11 cellular contexts compared by ENCODE assay signal in genomic region chr2:75424936-75425619, GRCh38.
DNase-seq lines count a peak whose midpoint lies in the region; ATAC-seq, FAIRE-seq and TF ChIP-seq lines count a peak whose summit lies in the region.
"Had no signal": no experiment of that assay in that cellular context is flagged by ENCODE, and none has a peak within 500 bp of the region (broad histone marks: within the 10 kb centered on the region; RNA-seq: fewer than 3 reads in every experiment).

No MANE protein-coding gene starts in this region.

- TF ChIP-seq CTCF in astrocyte (IDR thresholded peaks at IDR 0.05; ENCODE audit: insufficient read depth, low read depth, low read length) (no peak), lung (IDR thresholded peaks at IDR 0.05; ENCODE audit: control extremely low read depth, extremely low read depth) (no peak), esophagus muscularis mucosa (IDR thresholded peaks at IDR 0.05) (no peak)

- H3K27me3 ChIP-seq in astrocyte (ENCODE audit: insufficient read depth, low read length) (no peaks in the 10 kb centered on the region), lung (ENCODE audit: control insufficient read depth, insufficient read depth) (no peaks in the 10 kb centered on the region), esophagus muscularis mucosa (no peaks in the 10 kb centered on the region)

- H3K9me3 Mint-ChIP-seq in astrocyte (ENCODE audit: unreplicated experiment): no peaks in the 10 kb centered on the region
- H3K9me3 Mint-ChIP-seq: activated T-cell treated with anti-CD3 and anti-CD28 coated beads, Interleukin-2, amount 50 U/mL, for 24 hours had no signal

- H3K4me3 Mint-ChIP-seq in astrocyte (ENCODE audit: unreplicated experiment): no peak overlapping the region
- H3K4me3 Mint-ChIP-seq: activated T-cell treated with anti-CD3 and anti-CD28 coated beads, Interleukin-2, amount 50 U/mL, for 24 hours had no signal

- no peak overlapping the region for H3K4me2 ChIP-seq in astrocyte (ENCODE audit: low read length)

- H2AFZ ChIP-seq in astrocyte (ENCODE audit: low read depth, low read length): no peak overlapping the region

- TF ChIP-seq POLR2A in esophagus muscularis mucosa (IDR thresholded peaks at IDR 0.05; ENCODE audit: low read depth): no peak

- no peak overlapping the region for H3K27ac ChIP-seq in astrocyte (ENCODE audit: low read depth, low read length)
- no peak overlapping the region for H3K27ac ChIP-seq in lung (ENCODE audit: low read depth in 1 of 2, low read length in 1 of 2)
- no peak overlapping the region for H3K27ac ChIP-seq in esophagus muscularis mucosa (replicated peaks in 1 of 4)

- FAIRE-seq in astrocyte (lab: Jason Lieb, UNC): no peak

- peak; percentile 23 for ATAC-seq in lung (ENCODE audit: insufficient read depth, low FRiP score)
- no peak for ATAC-seq in left lobe of liver

- no peak overlapping the region for H3K9ac ChIP-seq in astrocyte (ENCODE audit: low read length)

- peaks cover 4% of the 10 kb centered on the region for H3K27me3 Mint-ChIP-seq in astrocyte (ENCODE audit: low read depth, unreplicated experiment)

- no peaks in the 10 kb centered on the region for H4K20me1 ChIP-seq in astrocyte (ENCODE audit: insufficient read depth, low read length)

- H3K9me3 ChIP-seq in astrocyte (ENCODE audit: insufficient read depth, low read depth, low read length) (no peaks in the 10 kb centered on the region), lung (ENCODE audit: control insufficient read depth in 2 of 2, insufficient read depth in 1 of 2, low read length in 1 of 2) (peaks cover 0 to 3% of the 10 kb centered on the region in 2 donors), esophagus muscularis mucosa (no peaks in the 10 kb centered on the region)

- no peak for TF ChIP-seq EP300 in esophagus muscularis mucosa (IDR thresholded peaks at IDR 0.05)

- H3K4me1 Mint-ChIP-seq in astrocyte (ENCODE audit: low read depth, unreplicated experiment): peaks cover 11% of the 10 kb centered on the region

- DNase-seq in Daoy (ENCODE audit: low read depth) (peak; percentile 33), HS-5 (ENCODE audit: low read depth) (peak; percentile 16), astrocyte (ENCODE audit: low read depth) (peak; percentile 8), lung (ENCODE audit: low spot score) (peak; percentile 32), mucosa of gallbladder (ENCODE audit: low spot score) (no peak), esophagus muscularis mucosa (ENCODE audit: extremely low spot score) (no peak), left lobe of liver (ENCODE audit: low spot score) (no peak)
- DNase-seq in activated CD4-positive, alpha-beta T cell treated with anti-CD3 and anti-CD28 coated beads, Interleukin-2, amount 50 U/mL, for 48 hours: no peak
- DNase-seq: activated T-cell treated with anti-CD3 and anti-CD28 coated beads, Interleukin-2, amount 50 U/mL, for 24 hours; NCI-H187 treated with DMSO at 0.1 percent for 48 hours; stimulated activated CD4-positive, alpha-beta T cell treated with anti-CD3 and anti-CD28 coated beads, Interleukin-15, amount 100 ng/mL, for 24 hours had no signal

- H3K79me2 ChIP-seq in astrocyte (ENCODE audit: insufficient read depth, low read length): no peaks in the 10 kb centered on the region

- 62 to 79% methylated on average over 4 of the region's 4 CpGs for WGBS in lung, 2 donors
- 63% methylated on average over 3 of the region's 4 CpGs for WGBS in esophagus muscularis mucosa

- H3K27ac Mint-ChIP-seq in astrocyte (ENCODE audit: unreplicated experiment): no peak overlapping the region
- H3K27ac Mint-ChIP-seq: activated T-cell treated with anti-CD3 and anti-CD28 coated beads, Interleukin-2, amount 50 U/mL, for 24 hours had no signal

- no peaks in the 10 kb centered on the region for H3K36me3 Mint-ChIP-seq in astrocyte (ENCODE audit: low read depth, unreplicated experiment)

- H3K4me1 ChIP-seq in astrocyte (ENCODE audit: insufficient read depth, low read length) (no peaks in the 10 kb centered on the region), lung (ENCODE audit: control insufficient read depth in 2 of 2, insufficient read depth in 2 of 2, low read length in 2 of 2) (peaks cover 0 to 2% of the 10 kb centered on the region in 2 donors), esophagus muscularis mucosa (no peaks in the 10 kb centered on the region)

- no peaks in the 10 kb centered on the region for H3K36me3 ChIP-seq in astrocyte (ENCODE audit: insufficient read depth, low read length)
- no peaks in the 10 kb centered on the region for H3K36me3 ChIP-seq in lung (ENCODE audit: control insufficient read depth in 2 of 2, insufficient read depth in 2 of 2, low read length in 2 of 2)
- no peaks in the 10 kb centered on the region for H3K36me3 ChIP-seq in esophagus muscularis mucosa

- intact Hi-C loops in esophagus muscularis mucosa (cut with DNase I): no loop called here

- H3K4me3 ChIP-seq in astrocyte (ENCODE audit: insufficient read depth, low read depth, low read length): no peak overlapping the region
- H3K4me3 ChIP-seq in lung: no peak overlapping the region
- H3K4me3 ChIP-seq in esophagus muscularis mucosa: no peak overlapping the region

Comparison
In these comparisons a context has a peak if more than half of its experiments do, and no peak if none do; other contexts are left out.
1. DNase-seq: peak in Daoy (single experiment), HS-5 (single experiment), astrocyte (single experiment) and lung (single experiment); none in mucosa of gallbladder (single experiment), esophagus muscularis mucosa (single experiment), activated CD4-positive, alpha-beta T cell treated with anti-CD3 and anti-CD28 coated beads, Interleukin-2, amount 50 U/mL, for 48 hours (0 of 2) and left lobe of liver (single experiment).